ENCODE assay signal across 7 cellular contexts in the genomic region with DNA sequence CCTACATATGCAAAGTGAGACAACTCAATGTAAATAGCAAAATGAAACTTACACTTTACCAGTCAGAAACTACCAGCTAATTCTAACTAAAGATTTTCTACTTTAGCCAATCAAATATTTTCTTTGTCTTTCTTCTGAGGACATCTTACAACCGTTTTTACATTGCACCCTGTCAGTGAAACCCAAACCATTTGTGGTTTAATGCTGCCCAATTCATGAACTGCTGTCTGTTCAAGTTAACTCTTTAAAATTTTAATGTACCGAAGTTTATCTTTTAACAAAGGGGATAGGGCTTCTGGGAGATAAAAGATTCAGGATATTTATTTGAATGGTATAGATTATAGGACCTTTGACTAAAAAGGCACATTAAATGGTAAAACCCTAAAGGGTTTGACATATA.
"Had no signal": no experiment of that assay in that cellular context is flagged by ENCODE, and none has a peak within 500 bp of the region (broad histone marks: within the 10 kb centered on the region; RNA-seq: fewer than 3 reads in every experiment).

No MANE protein-coding gene starts in this region.

- ATAC-seq: HCT116, K562 had no signal

- FAIRE-seq: HTR-8/SVneo, K562 had no signal

- H3K36me3 ChIP-seq: HAP-1 had no signal

- DNase-seq: GOT3, H7, IMR-90 had no signal

- H3K9me3 ChIP-seq: HAP-1 had no signal

- H3K4me1 ChIP-seq: HAP-1 had no signal

- H3K4me3 ChIP-seq: HAP-1, K562 had no signal
